Comparison of ENCODE assay signal across 1 cellular context in genomic region chr6:157823523-157824370, GRCh38.
TF ChIP-seq lines count a peak whose summit lies in the region.

No MANE protein-coding gene starts in this region.

TF ChIP-seq in K562, 482 proteins besides CTCF, POLR2A, EP300 and RAD21 (continued from another document and continues in another):
- TF ChIP-seq, protein P1, sequence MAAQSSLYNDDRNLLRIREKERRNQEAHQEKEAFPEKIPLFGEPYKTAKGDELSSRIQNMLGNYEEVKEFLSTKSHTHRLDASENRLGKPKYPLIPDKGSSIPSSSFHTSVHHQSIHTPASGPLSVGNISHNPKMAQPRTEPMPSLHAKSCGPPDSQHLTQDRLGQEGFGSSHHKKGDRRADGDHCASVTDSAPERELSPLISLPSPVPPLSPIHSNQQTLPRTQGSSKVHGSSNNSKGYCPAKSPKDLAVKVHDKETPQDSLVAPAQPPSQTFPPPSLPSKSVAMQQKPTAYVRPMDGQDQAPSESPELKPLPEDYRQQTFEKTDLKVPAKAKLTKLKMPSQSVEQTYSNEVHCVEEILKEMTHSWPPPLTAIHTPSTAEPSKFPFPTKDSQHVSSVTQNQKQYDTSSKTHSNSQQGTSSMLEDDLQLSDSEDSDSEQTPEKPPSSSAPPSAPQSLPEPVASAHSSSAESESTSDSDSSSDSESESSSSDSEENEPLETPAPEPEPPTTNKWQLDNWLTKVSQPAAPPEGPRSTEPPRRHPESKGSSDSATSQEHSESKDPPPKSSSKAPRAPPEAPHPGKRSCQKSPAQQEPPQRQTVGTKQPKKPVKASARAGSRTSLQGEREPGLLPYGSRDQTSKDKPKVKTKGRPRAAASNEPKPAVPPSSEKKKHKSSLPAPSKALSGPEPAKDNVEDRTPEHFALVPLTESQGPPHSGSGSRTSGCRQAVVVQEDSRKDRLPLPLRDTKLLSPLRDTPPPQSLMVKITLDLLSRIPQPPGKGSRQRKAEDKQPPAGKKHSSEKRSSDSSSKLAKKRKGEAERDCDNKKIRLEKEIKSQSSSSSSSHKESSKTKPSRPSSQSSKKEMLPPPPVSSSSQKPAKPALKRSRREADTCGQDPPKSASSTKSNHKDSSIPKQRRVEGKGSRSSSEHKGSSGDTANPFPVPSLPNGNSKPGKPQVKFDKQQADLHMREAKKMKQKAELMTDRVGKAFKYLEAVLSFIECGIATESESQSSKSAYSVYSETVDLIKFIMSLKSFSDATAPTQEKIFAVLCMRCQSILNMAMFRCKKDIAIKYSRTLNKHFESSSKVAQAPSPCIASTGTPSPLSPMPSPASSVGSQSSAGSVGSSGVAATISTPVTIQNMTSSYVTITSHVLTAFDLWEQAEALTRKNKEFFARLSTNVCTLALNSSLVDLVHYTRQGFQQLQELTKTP (IDR thresholded peaks at IDR 0.05; ENCODE audit: low read depth in 1 of 2, partially characterized antibody in 2 of 2) = peak in 1 of 2 experiments; percentile 68
- TF ChIP-seq ZFPM2 (CRISPR knock-in tag; IDR thresholded peaks at IDR 0.05) = no peak
- TF ChIP-seq YBX1 (IDR thresholded peaks at IDR 0.05) = no peak
- TF ChIP-seq MCM2 (IDR thresholded peaks at IDR 0.05; ENCODE audit: low read depth) = no peak
- TF ChIP-seq PYGO2 (tag; IDR thresholded peaks at IDR 0.05) = no peak
- TF ChIP-seq POLR2G (IDR thresholded peaks at IDR 0.05; ENCODE audit: low read depth, low read length) = peak; percentile 67
- TF ChIP-seq FIP1L1 (IDR thresholded peaks at IDR 0.05; ENCODE audit: low read depth, low read length, poor library complexity, severe bottlenecking) = peak; percentile 22
- TF ChIP-seq BCOR (IDR thresholded peaks at IDR 0.05) = peak; percentile 55
- TF ChIP-seq ZBTB26 (CRISPR knock-in tag; IDR thresholded peaks at IDR 0.05) = no peak
- TF ChIP-seq CHCHD3 (CRISPR knock-in tag; IDR thresholded peaks at IDR 0.05) = 0 out of 2 replicates have a peak, but pooled peaks have one; percentile 46
- TF ChIP-seq BACH1 (tag; IDR thresholded peaks at IDR 0.05) = no peak
- no peak for TF ChIP-seq RUNX1 (IDR thresholded peaks at IDR 0.05; ENCODE audit: low read depth)
- no peak for TF ChIP-seq ZNF668 (CRISPR knock-in tag; IDR thresholded peaks at IDR 0.05)
- TF ChIP-seq MLX (CRISPR knock-in tag; conservative IDR thresholded peaks at IDR 0.05) = no peak
- 0 out of 4 replicates have a peak, but pooled peaks of 1 of the 2 experiments have one; percentile 10 for TF ChIP-seq TRIM24 (IDR thresholded peaks at IDR 0.05)
- no peak for TF ChIP-seq STAT6 (CRISPR knock-in tag; IDR thresholded peaks at IDR 0.05)
- peak; percentile 57; the same call in 1 of the 2 replicates for TF ChIP-seq TARDBP (IDR thresholded peaks at IDR 0.05)
- TF ChIP-seq CTBP1 (IDR thresholded peaks at IDR 0.05; ENCODE audit: borderline replicate concordance) = 0 out of 2 replicates have a peak, but pooled peaks have one; percentile 26
- TF ChIP-seq, protein P2, sequence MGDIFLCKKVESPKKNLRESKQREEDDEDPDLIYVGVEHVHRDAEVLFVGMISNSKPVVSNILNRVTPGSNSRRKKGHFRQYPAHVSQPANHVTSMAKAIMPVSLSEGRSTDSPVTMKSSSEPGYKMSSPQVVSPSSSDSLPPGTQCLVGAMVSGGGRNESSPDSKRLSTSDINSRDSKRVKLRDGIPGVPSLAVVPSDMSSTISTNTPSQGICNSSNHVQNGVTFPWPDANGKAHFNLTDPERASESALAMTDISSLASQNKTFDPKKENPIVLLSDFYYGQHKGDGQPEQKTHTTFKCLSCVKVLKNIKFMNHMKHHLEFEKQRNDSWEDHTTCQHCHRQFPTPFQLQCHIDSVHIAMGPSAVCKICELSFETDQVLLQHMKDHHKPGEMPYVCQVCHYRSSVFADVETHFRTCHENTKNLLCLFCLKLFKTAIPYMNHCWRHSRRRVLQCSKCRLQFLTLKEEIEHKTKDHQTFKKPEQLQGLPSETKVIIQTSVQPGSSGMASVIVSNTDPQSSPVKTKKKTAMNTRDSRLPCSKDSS (IDR thresholded peaks at IDR 0.05; ENCODE audit: low read depth, partially characterized antibody) = no peak
- TF ChIP-seq ILF3 (IDR thresholded peaks at IDR 0.05; ENCODE audit: borderline replicate concordance) = no peak
- no peak for TF ChIP-seq MEF2A (IDR thresholded peaks at IDR 0.05; ENCODE audit: control insufficient read depth, low read depth, low read length)
- no peak for TF ChIP-seq MTF1 (CRISPR knock-in tag; IDR thresholded peaks at IDR 0.05; ENCODE audit: borderline replicate concordance)
- TF ChIP-seq NFIX (CRISPR knock-in tag; IDR thresholded peaks at IDR 0.05; ENCODE audit: low read depth) = no peak
- no peak for TF ChIP-seq HMBOX1 (IDR thresholded peaks at IDR 0.05)
- no peak for TF ChIP-seq PHF20 (IDR thresholded peaks at IDR 0.05; ENCODE audit: partially characterized antibody)
- peak; percentile 73 for TF ChIP-seq BHLHE40 (IDR thresholded peaks at IDR 0.05; ENCODE audit: low read length)
- 0 out of 2 replicates have a peak, but pooled peaks have one; percentile 22 for TF ChIP-seq SMARCA5 (IDR thresholded peaks at IDR 0.05)
- TF ChIP-seq CSDE1 (IDR thresholded peaks at IDR 0.05) = no peak
- TF ChIP-seq THRB (CRISPR knock-in tag; conservative IDR thresholded peaks at IDR 0.05) = no peak
- TF ChIP-seq NFIC (IDR thresholded peaks at IDR 0.05) = 0 out of 2 replicates have a peak, but pooled peaks have one; percentile 23
- no peak for TF ChIP-seq MIER1 (IDR thresholded peaks at IDR 0.05; ENCODE audit: low read depth)
- no peak for TF ChIP-seq ZNF197 (CRISPR knock-in tag; IDR thresholded peaks at IDR 0.05; ENCODE audit: low read depth)
- TF ChIP-seq, protein P3, sequence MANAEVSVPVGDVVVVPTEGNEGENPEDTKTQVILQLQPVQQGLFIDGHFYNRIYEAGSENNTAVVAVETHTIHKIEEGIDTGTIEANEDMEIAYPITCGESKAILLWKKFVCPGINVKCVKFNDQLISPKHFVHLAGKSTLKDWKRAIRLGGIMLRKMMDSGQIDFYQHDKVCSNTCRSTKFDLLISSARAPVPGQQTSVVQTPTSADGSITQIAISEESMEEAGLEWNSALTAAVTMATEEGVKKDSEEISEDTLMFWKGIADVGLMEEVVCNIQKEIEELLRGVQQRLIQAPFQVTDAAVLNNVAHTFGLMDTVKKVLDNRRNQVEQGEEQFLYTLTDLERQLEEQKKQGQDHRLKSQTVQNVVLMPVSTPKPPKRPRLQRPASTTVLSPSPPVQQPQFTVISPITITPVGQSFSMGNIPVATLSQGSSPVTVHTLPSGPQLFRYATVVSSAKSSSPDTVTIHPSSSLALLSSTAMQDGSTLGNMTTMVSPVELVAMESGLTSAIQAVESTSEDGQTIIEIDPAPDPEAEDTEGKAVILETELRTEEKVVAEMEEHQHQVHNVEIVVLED (CRISPR knock-in tag; IDR thresholded peaks at IDR 0.05) = no peak
- TF ChIP-seq ZNF75A (CRISPR knock-in tag; IDR thresholded peaks at IDR 0.05) = no peak
- TF ChIP-seq, protein P4, sequence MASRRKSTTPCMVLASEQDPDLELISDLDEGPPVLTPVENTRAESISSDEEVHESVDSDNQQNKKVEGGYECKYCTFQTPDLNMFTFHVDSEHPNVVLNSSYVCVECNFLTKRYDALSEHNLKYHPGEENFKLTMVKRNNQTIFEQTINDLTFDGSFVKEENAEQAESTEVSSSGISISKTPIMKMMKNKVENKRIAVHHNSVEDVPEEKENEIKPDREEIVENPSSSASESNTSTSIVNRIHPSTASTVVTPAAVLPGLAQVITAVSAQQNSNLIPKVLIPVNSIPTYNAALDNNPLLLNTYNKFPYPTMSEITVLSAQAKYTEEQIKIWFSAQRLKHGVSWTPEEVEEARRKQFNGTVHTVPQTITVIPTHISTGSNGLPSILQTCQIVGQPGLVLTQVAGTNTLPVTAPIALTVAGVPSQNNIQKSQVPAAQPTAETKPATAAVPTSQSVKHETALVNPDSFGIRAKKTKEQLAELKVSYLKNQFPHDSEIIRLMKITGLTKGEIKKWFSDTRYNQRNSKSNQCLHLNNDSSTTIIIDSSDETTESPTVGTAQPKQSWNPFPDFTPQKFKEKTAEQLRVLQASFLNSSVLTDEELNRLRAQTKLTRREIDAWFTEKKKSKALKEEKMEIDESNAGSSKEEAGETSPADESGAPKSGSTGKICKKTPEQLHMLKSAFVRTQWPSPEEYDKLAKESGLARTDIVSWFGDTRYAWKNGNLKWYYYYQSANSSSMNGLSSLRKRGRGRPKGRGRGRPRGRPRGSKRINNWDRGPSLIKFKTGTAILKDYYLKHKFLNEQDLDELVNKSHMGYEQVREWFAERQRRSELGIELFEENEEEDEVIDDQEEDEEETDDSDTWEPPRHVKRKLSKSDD (conservative IDR thresholded peaks at IDR 0.05; ENCODE audit: low read length) = no peak
- TF ChIP-seq FOXJ3 (CRISPR knock-in tag; IDR thresholded peaks at IDR 0.05) = no peak
- no peak for TF ChIP-seq HMG20A (CRISPR knock-in tag; conservative IDR thresholded peaks at IDR 0.05)
- TF ChIP-seq, protein P5, sequence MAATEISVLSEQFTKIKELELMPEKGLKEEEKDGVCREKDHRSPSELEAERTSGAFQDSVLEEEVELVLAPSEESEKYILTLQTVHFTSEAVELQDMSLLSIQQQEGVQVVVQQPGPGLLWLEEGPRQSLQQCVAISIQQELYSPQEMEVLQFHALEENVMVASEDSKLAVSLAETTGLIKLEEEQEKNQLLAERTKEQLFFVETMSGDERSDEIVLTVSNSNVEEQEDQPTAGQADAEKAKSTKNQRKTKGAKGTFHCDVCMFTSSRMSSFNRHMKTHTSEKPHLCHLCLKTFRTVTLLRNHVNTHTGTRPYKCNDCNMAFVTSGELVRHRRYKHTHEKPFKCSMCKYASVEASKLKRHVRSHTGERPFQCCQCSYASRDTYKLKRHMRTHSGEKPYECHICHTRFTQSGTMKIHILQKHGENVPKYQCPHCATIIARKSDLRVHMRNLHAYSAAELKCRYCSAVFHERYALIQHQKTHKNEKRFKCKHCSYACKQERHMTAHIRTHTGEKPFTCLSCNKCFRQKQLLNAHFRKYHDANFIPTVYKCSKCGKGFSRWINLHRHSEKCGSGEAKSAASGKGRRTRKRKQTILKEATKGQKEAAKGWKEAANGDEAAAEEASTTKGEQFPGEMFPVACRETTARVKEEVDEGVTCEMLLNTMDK (IDR thresholded peaks at IDR 0.05; ENCODE audit: borderline replicate concordance, insufficient read depth, low read depth, low read length, poor library complexity, severe bottlenecking) = no peak
- peak; percentile 47; the same call in 1 of the 2 replicates for TF ChIP-seq MYC (IDR thresholded peaks at IDR 0.05; ENCODE audit: low read depth, low read length)
- no peak for TF ChIP-seq MYC (CRISPR knock-in tag; IDR thresholded peaks at IDR 0.05; ENCODE audit: borderline replicate concordance, low read depth)
- peak; percentile 34; the same call in 1 of the 2 replicates for TF ChIP-seq JUND (IDR thresholded peaks at IDR 0.05; ENCODE audit: borderline replicate concordance, low read depth, low read length)
- TF ChIP-seq JUND (tag; IDR thresholded peaks at IDR 0.05; ENCODE audit: borderline replicate concordance, low read depth, low read length) = no peak
- peak; percentile 52 for TF ChIP-seq CXXC5 (CRISPR knock-in tag; IDR thresholded peaks at IDR 0.05)
- TF ChIP-seq ZC3H4 (CRISPR knock-in tag; IDR thresholded peaks at IDR 0.05; ENCODE audit: borderline replicate concordance) = peak; percentile 89; the same call in 1 of the 2 replicates
- no peak for TF ChIP-seq SMC3 (conservative IDR thresholded peaks at IDR 0.05; ENCODE audit: insufficient read depth, low read depth, low read length)
- peak; percentile 10; the same call in 1 of the 2 replicates for TF ChIP-seq XRCC5 (IDR thresholded peaks at IDR 0.05; ENCODE audit: low read depth, low read length)
- TF ChIP-seq TAF1 (IDR thresholded peaks at IDR 0.05; ENCODE audit: control insufficient read depth, extremely low read depth, insufficient read depth, low read length, severe bottlenecking) = peak; percentile 68
